Comparison of ENCODE assay signal across 12 cellular contexts in genomic region chr1:39089811-39090519, GRCh38.
DNase-seq lines count a peak whose midpoint lies in the region; ATAC-seq and TF ChIP-seq lines count a peak whose summit lies in the region.
"Had no signal": no experiment of that assay in that cellular context is flagged by ENCODE, and none has a peak within 500 bp of the region (broad histone marks: within the 10 kb centered on the region; RNA-seq: fewer than 3 reads in every experiment).

No MANE protein-coding gene starts in this region.

- H3K27ac ChIP-seq in HEK293 (ENCODE audit: extremely low read depth, low read depth, low read length) (no peak overlapping the region), breast epithelium (peak overlapping the region; percentile 22 to 91)
- H3K27ac ChIP-seq in CD8-positive, alpha-beta T cell (ENCODE audit: low read depth, low read length): no peak overlapping the region

- intact Hi-C loops in breast epithelium (cut with DNase I; ENCODE audit: low total_unique reads): no loop called here
- intact Hi-C loops in activated CD8-positive, alpha-beta T cell treated with anti-CD3 and anti-CD28 coated beads for 36 hours (cut with micrococcal nuclease): loop anchor here (10.0 kb wide), 2 partner anchors 215 to 455 kb away; partner anchors contain the start of gene MYCBP
- intact Hi-C loops in CD8-positive, alpha-beta T cell (cut with DNase I, micrococcal nuclease): loop anchor here (5.0 to 10.0 kb wide), 5 partner anchors 95 to 635 kb away; partner anchors contain the start of genes AKIRIN1 (in 1 of the 2) and RRAGC (in 1 of the 2)

- H3K4me1 ChIP-seq in HEK293 (ENCODE audit: control insufficient read depth, insufficient read depth, low read length): no peaks in the 10 kb centered on the region
- peaks cover 0 to 11% of the 10 kb centered on the region in 2 donors for H3K4me1 ChIP-seq in breast epithelium
- H3K4me1 ChIP-seq in CD8-positive, alpha-beta T cell (ENCODE audit: insufficient read depth, low read length): no peaks in the 10 kb centered on the region

- H3K27me3 ChIP-seq in breast epithelium: no peaks in the 10 kb centered on the region
- H3K27me3 ChIP-seq in CD8-positive, alpha-beta T cell (ENCODE audit: insufficient read depth, low read length): no peaks in the 10 kb centered on the region

- H3K4me3 Mint-ChIP-seq in stimulated activated effector memory CD8-positive, alpha-beta T cell treated with anti-CD3 and anti-CD28 coated beads, Interleukin-12 subunit alpha, Interleukin-12 subunit beta, amount 100 ng/mL, for 72 hours: no peak overlapping the region
- H3K4me3 Mint-ChIP-seq in activated CD8-positive, alpha-beta T cell treated with anti-CD3 and anti-CD28 coated beads for 36 hours: no peak overlapping the region
- no peak overlapping the region for H3K4me3 Mint-ChIP-seq in CD8-positive, alpha-beta T cell

- POLR2A ChIA-PET in HEK293 (lab: Yijun Ruan, JAX): interaction anchor here (0.6 to 1.1 kb wide), 2 partner anchors 10 to 257 kb away, joined by 3 read pairs; no protein-coding TSS in a partner anchor
- POLR2A ChIA-PET in activated CD8-positive, alpha-beta T cell treated with anti-CD3 and anti-CD28 coated beads for 36 hours (lab: Charles Lee): interaction anchor here (1.1 kb wide), 1 partner anchor 17 kb away, joined by 3 read pairs; no protein-coding TSS in a partner anchor
- POLR2A ChIA-PET in CD8-positive, alpha-beta T cell (lab: Charles Lee): no interaction called here

- H3K4me3 ChIP-seq in HEK293 (ENCODE audit: low read depth, low read length) (no peak overlapping the region), breast epithelium (no peak overlapping the region)
- H3K4me3 ChIP-seq in CD8-positive, alpha-beta T cell (ENCODE audit: low read depth, low read length): no peak overlapping the region

- no peaks in the 10 kb centered on the region for H3K9me3 Mint-ChIP-seq in stimulated activated effector memory CD8-positive, alpha-beta T cell treated with anti-CD3 and anti-CD28 coated beads, Interleukin-12 subunit alpha, Interleukin-12 subunit beta, amount 100 ng/mL, for 72 hours
- no peaks in the 10 kb centered on the region for H3K9me3 Mint-ChIP-seq in activated CD8-positive, alpha-beta T cell treated with anti-CD3 and anti-CD28 coated beads for 36 hours
- no peaks in the 10 kb centered on the region for H3K9me3 Mint-ChIP-seq in CD8-positive, alpha-beta T cell
- H3K9me3 Mint-ChIP-seq: naive B cell had no signal

- H3K9me3 ChIP-seq in HEK293 (ENCODE audit: control insufficient read depth, insufficient read depth, low read depth, low read length) (no peaks in the 10 kb centered on the region), breast epithelium (no peaks in the 10 kb centered on the region)
- no peaks in the 10 kb centered on the region for H3K9me3 ChIP-seq in CD8-positive, alpha-beta T cell (ENCODE audit: low read length)

- TF ChIP-seq CTCF in HEK293 (tag by site-specific recombination; IDR thresholded peaks at IDR 0.05): no peak
- TF ChIP-seq CTCF in breast epithelium (IDR thresholded peaks at IDR 0.05): no peak
- no peak for TF ChIP-seq CTCF in activated CD8-positive, alpha-beta T cell treated with anti-CD3 and anti-CD28 coated beads for 36 hours (IDR thresholded peaks at IDR 0.05)
- no peak for TF ChIP-seq CTCF in CD8-positive, alpha-beta T cell (IDR thresholded peaks at IDR 0.05)

- DNase-seq in breast epithelium (ENCODE audit: low spot score in 2 of 2): no peak
- peak; percentile 33 for DNase-seq in iris pigment epithelial cell (ENCODE audit: low read depth)
- DNase-seq in stimulated activated effector memory CD8-positive, alpha-beta T cell treated with anti-CD3 and anti-CD28 coated beads, Interleukin-12 subunit alpha, Interleukin-12 subunit beta, amount 100 ng/mL, for 72 hours (ENCODE audit: low spot score in 2 of 2): no peak
- no peak for DNase-seq in NCI-H2107 treated with DMSO at 0.1 percent for 48 hours (lab: John Stamatoyannopoulos, UW; ENCODE audit: unreplicated experiment)
- no peak for DNase-seq in stimulated activated CD8-positive, alpha-beta memory T cell treated with anti-CD3 and anti-CD28 coated beads, Interleukin-4, amount 100 ng/mL, for 48 hours
- no peak for DNase-seq in activated CD8-positive, alpha-beta T cell treated with anti-CD3 and anti-CD28 coated beads for 36 hours
- DNase-seq in CD8-positive, alpha-beta T cell: no peak
- DNase-seq: activated CD4-positive, alpha-beta T cell treated with anti-CD3 and anti-CD28 coated beads, Interleukin-2, amount 50 U/mL, for 48 hours; naive B cell; NCI-H2081 had no signal

- peaks cover 3% of the 10 kb centered on the region for H3K27me3 Mint-ChIP-seq in activated CD8-positive, alpha-beta T cell treated with anti-CD3 and anti-CD28 coated beads for 36 hours
- H3K27me3 Mint-ChIP-seq in CD8-positive, alpha-beta T cell (ENCODE audit: low read depth): peaks cover 7% of the 10 kb centered on the region

- H3K27ac Mint-ChIP-seq in stimulated activated effector memory CD8-positive, alpha-beta T cell treated with anti-CD3 and anti-CD28 coated beads, Interleukin-12 subunit alpha, Interleukin-12 subunit beta, amount 100 ng/mL, for 72 hours: peak overlapping the region; percentile 54
- no peak overlapping the region for H3K27ac Mint-ChIP-seq in activated CD8-positive, alpha-beta T cell treated with anti-CD3 and anti-CD28 coated beads for 36 hours
- H3K27ac Mint-ChIP-seq in CD8-positive, alpha-beta T cell: no peak overlapping the region
- H3K27ac Mint-ChIP-seq: naive B cell had no signal

- H3K36me3 ChIP-seq in HEK293 (ENCODE audit: control insufficient read depth in 2 of 2, insufficient read depth in 1 of 2, low read length in 2 of 2): no peaks in the 10 kb centered on the region
- H3K36me3 ChIP-seq in breast epithelium: no peaks in the 10 kb centered on the region
- no peaks in the 10 kb centered on the region for H3K36me3 ChIP-seq in CD8-positive, alpha-beta T cell (ENCODE audit: insufficient read depth, low read length)

- TF ChIP-seq POLR2A in breast epithelium (IDR thresholded peaks at IDR 0.05): no peak

- H3K36me3 Mint-ChIP-seq in stimulated activated effector memory CD8-positive, alpha-beta T cell treated with anti-CD3 and anti-CD28 coated beads, Interleukin-12 subunit alpha, Interleukin-12 subunit beta, amount 100 ng/mL, for 72 hours: no peaks in the 10 kb centered on the region
- H3K36me3 Mint-ChIP-seq in activated CD8-positive, alpha-beta T cell treated with anti-CD3 and anti-CD28 coated beads for 36 hours (ENCODE audit: low read depth): no peaks in the 10 kb centered on the region
- H3K36me3 Mint-ChIP-seq in CD8-positive, alpha-beta T cell: no peaks in the 10 kb centered on the region
- H3K36me3 Mint-ChIP-seq: naive B cell had no signal

- peak; percentile 57 for ATAC-seq in stimulated activated effector memory CD8-positive, alpha-beta T cell treated with anti-CD3 and anti-CD28 coated beads, Interleukin-12 subunit alpha, Interleukin-12 subunit beta, amount 100 ng/mL, for 72 hours
- no peak for ATAC-seq in activated CD8-positive, alpha-beta T cell treated with anti-CD3 and anti-CD28 coated beads for 36 hours
- no peak for ATAC-seq in CD8-positive, alpha-beta T cell
- ATAC-seq: HCT116 had no signal

- CTCF ChIA-PET in HEK293 (lab: Yijun Ruan, JAX): interaction anchor here (0.9 to 1.4 kb wide), 2 partner anchors 9 to 169 kb away, joined by 4 to 7 read pairs; no protein-coding TSS in a partner anchor
- CTCF ChIA-PET in activated CD8-positive, alpha-beta T cell treated with anti-CD3 and anti-CD28 coated beads for 36 hours (lab: Charles Lee): interaction anchor here (0.7 to 1.6 kb wide), 3 partner anchors 9 to 255 kb away, joined by 3 to 6 read pairs (median 4); no protein-coding TSS in a partner anchor
- CTCF ChIA-PET in CD8-positive, alpha-beta T cell (lab: Charles Lee): interaction anchor here (0.8 to 2.6 kb wide), 2 partner anchors 8 to 24 kb away, joined by 4 to 14 read pairs; no protein-coding TSS in a partner anchor

- peaks cover 17% of the 10 kb centered on the region for H3K4me1 Mint-ChIP-seq in stimulated activated effector memory CD8-positive, alpha-beta T cell treated with anti-CD3 and anti-CD28 coated beads, Interleukin-12 subunit alpha, Interleukin-12 subunit beta, amount 100 ng/mL, for 72 hours
- peaks cover 2% of the 10 kb centered on the region for H3K4me1 Mint-ChIP-seq in activated CD8-positive, alpha-beta T cell treated with anti-CD3 and anti-CD28 coated beads for 36 hours (ENCODE audit: low read depth)
- peaks cover 8% of the 10 kb centered on the region for H3K4me1 Mint-ChIP-seq in CD8-positive, alpha-beta T cell (ENCODE audit: low read depth)

TF ChIP-seq in HEK293, 187 proteins besides CTCF, POLR2A, EP300 and RAD21 (continues in another document):
- TF ChIP-seq ZFHX2 (tag by site-specific recombination; conservative IDR thresholded peaks at IDR 0.05) (peak; percentile 11; the same call in 1 of the 2 replicates), TCF7L2 (IDR thresholded peaks at IDR 0.05; ENCODE audit: borderline replicate concordance, low read depth, low read length) (no peak), ZNF596 (tag by site-specific recombination; IDR thresholded peaks at IDR 0.05) (no peak), ZNF580 (tag by site-specific recombination; IDR thresholded peaks at IDR 0.05) (no peak), ZBTB17 (tag by site-specific recombination; IDR thresholded peaks at IDR 0.05) (no peak), ZNF324 (tag by site-specific recombination; IDR thresholded peaks at IDR 0.05) (no peak), ZNF677 (tag by site-specific recombination; IDR thresholded peaks at IDR 0.05) (no peak), ZNF350 (tag by site-specific recombination; IDR thresholded peaks at IDR 0.05) (no peak), HIC1 (tag by site-specific recombination; IDR thresholded peaks at IDR 0.05) (no peak)

Comparison
In these comparisons a context has a peak if more than half of its experiments do, and no peak if none do; other contexts are left out.
1. H3K27ac ChIP-seq: peak in breast epithelium (2 of 2); none in HEK293 (single experiment) and CD8-positive, alpha-beta T cell (single experiment).